ENCODE assay signal across 9 cellular contexts in the genomic region with DNA sequence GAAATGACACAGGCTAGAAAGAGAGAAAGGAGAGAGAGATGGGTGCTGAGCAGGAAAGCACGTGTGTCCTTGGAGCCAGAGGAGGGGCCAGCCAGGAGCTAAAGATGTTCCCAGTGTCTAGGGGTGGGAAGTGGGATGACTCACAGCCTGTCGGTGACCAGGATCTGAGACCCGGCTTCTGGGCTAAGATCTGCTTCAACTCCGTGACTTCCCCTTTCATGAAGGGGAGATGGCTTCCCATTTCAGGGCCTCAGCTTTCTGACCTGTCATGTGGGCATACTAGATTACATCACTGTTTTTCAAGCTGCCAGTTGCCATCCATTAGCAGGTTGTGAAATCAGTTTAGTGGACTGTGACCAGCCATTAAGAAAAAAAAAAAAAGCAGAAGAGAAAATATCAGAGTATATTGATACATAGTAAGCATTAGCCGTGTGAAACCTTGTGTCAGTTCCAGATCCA. TPM values are rescaled to one million over a fixed set of nuclear protein-coding genes. Genes with fewer than 3 reads are reported as not detected.
A peak's percentile ranks its signal among the peaks of the same experiment; 100 is the strongest.
DNase-seq lines count a peak whose midpoint lies in the region; ATAC-seq and TF ChIP-seq lines count a peak whose summit lies in the region.
"Had no signal": no experiment of that assay in that cellular context is flagged by ENCODE, and none has a peak within 500 bp of the region (broad histone marks: within the 10 kb centered on the region; RNA-seq: fewer than 3 reads in every experiment).

No MANE protein-coding gene starts in this region.

- POLR2A ChIA-PET in GM10248 (lab: Yijun Ruan, JAX) = interaction anchor here (0.6 kb wide), 1 partner anchor 181 kb away, joined by 3 read pairs; no protein-coding TSS in a partner anchor
- POLR2A ChIA-PET in CD8-positive, alpha-beta memory T cell (lab: Charles Lee) = no interaction called here

- no peaks in the 10 kb centered on the region for H3K79me2 ChIP-seq in smooth muscle cell (ENCODE audit: low read depth)

- H3K9me3 Mint-ChIP-seq in CD8-positive, alpha-beta memory T cell = no peaks in the 10 kb centered on the region
- H3K9me3 Mint-ChIP-seq: nephron had no signal

- H2AFZ ChIP-seq in smooth muscle cell (ENCODE audit: low read depth) = no peak overlapping the region

- no peaks in the 10 kb centered on the region for H3K4me1 ChIP-seq in left ventricle myocardium inferior
- no peaks in the 10 kb centered on the region for H3K4me1 ChIP-seq in CD8-positive, alpha-beta memory T cell (ENCODE audit: insufficient read depth, low read length)
- H3K4me1 ChIP-seq in smooth muscle cell (ENCODE audit: low read depth) = peaks cover 17% of the 10 kb centered on the region

- intact Hi-C loops in left ventricle myocardium inferior (cut with micrococcal nuclease) = no loop called here

- H3K4me3 Mint-ChIP-seq in CD8-positive, alpha-beta memory T cell = no peak overlapping the region
- H3K4me3 Mint-ChIP-seq: nephron had no signal

- H3K27ac Mint-ChIP-seq in CD8-positive, alpha-beta memory T cell = no peak overlapping the region
- H3K27ac Mint-ChIP-seq: nephron had no signal

- TF ChIP-seq CTCF in GM10248 (IDR thresholded peaks at IDR 0.05; ENCODE audit: control extremely low read depth, extremely low read depth, low read depth, missing control alignments) = no peak
- no peak for TF ChIP-seq CTCF in left ventricle myocardium inferior (IDR thresholded peaks at IDR 0.05; ENCODE audit: borderline replicate concordance)
- TF ChIP-seq CTCF in smooth muscle cell (IDR thresholded peaks at IDR 0.05; ENCODE audit: borderline replicate concordance, insufficient read depth, poor library complexity, severe bottlenecking) = no peak

- CTCF ChIA-PET in GM10248 (lab: Yijun Ruan, JAX) = interaction anchor here (0.7 to 1.4 kb wide), 3 partner anchors 16 to 93 kb away, joined by 3 to 6 read pairs (median 3); no protein-coding TSS in a partner anchor
- CTCF ChIA-PET in CD8-positive, alpha-beta memory T cell (lab: Charles Lee) = no interaction called here

- H3K27ac ChIP-seq in left ventricle myocardium inferior (replicated peaks) = no peak overlapping the region
- H3K27ac ChIP-seq in CD8-positive, alpha-beta memory T cell (ENCODE audit: low read depth, low read length) = no peak overlapping the region
- H3K27ac ChIP-seq in smooth muscle cell (ENCODE audit: low read depth) = no peak overlapping the region

- H3K27me3 ChIP-seq in left ventricle myocardium inferior (ENCODE audit: low read depth) (peaks cover 79% of the 10 kb centered on the region), smooth muscle cell (ENCODE audit: low read depth) (peaks cover 11% of the 10 kb centered on the region)
- H3K27me3 ChIP-seq in CD8-positive, alpha-beta memory T cell (ENCODE audit: insufficient read depth, low read length, poor library complexity, severe bottlenecking) = no peaks in the 10 kb centered on the region

- H3K4me1 Mint-ChIP-seq in CD8-positive, alpha-beta memory T cell = no peaks in the 10 kb centered on the region

- peak; percentile 56 for ATAC-seq in HG02610 (IDR thresholded peaks at IDR 0.05; ENCODE audit: unreplicated experiment)

- no peak overlapping the region for H3K9ac ChIP-seq in smooth muscle cell (ENCODE audit: low read depth)

- H3K27me3 Mint-ChIP-seq in CD8-positive, alpha-beta memory T cell = peaks cover 5 to 30% of the 10 kb centered on the region in 2 donors

- H3K36me3 Mint-ChIP-seq in CD8-positive, alpha-beta memory T cell = no peaks in the 10 kb centered on the region

- H3K4me2 ChIP-seq in smooth muscle cell = no peak overlapping the region

- H3K4me3 ChIP-seq in left ventricle myocardium inferior = no peak overlapping the region
- no peak overlapping the region for H3K4me3 ChIP-seq in CD8-positive, alpha-beta memory T cell (ENCODE audit: low read length)
- no peak overlapping the region for H3K4me3 ChIP-seq in smooth muscle cell

- H3K9me3 ChIP-seq in left ventricle myocardium inferior (replicated peaks) (no peaks in the 10 kb centered on the region), smooth muscle cell (replicated peaks; ENCODE audit: low read depth) (no peaks in the 10 kb centered on the region)
- H3K9me3 ChIP-seq in CD8-positive, alpha-beta memory T cell (ENCODE audit: low read length) = no peaks in the 10 kb centered on the region

- H3K36me3 ChIP-seq in left ventricle myocardium inferior = no peaks in the 10 kb centered on the region
- no peaks in the 10 kb centered on the region for H3K36me3 ChIP-seq in CD8-positive, alpha-beta memory T cell (ENCODE audit: insufficient read depth, low read length)
- no peaks in the 10 kb centered on the region for H3K36me3 ChIP-seq in smooth muscle cell (ENCODE audit: low read depth)

- DNase-seq in GM10248 (ENCODE audit: extremely low spot score) (peak; percentile 77), OCI-M1 (lab: John Stamatoyannopoulos, UW) (peak; percentile 97), left ventricle myocardium inferior (peak; percentile 35), smooth muscle cell (lab: John Stamatoyannopoulos, UW; ENCODE audit: unreplicated experiment) (no peak), DMS114 treated with DMSO at 0.1 percent for 48 hours (lab: John Stamatoyannopoulos, UW; ENCODE audit: unreplicated experiment) (no peak), NCI-H1694 treated with DMSO at 0.1 percent for 48 hours (lab: John Stamatoyannopoulos, UW) (no peak)
- DNase-seq in CD8-positive, alpha-beta memory T cell = no peak

- H3F3A ChIP-seq in smooth muscle cell (ENCODE audit: low read depth) = no peaks in the 10 kb centered on the region

- 26% methylated on average over 5 of the region's 5 CpGs for WGBS in smooth muscle cell (ENCODE audit: low lambda C conversion rate)

- H4K20me1 ChIP-seq in smooth muscle cell (ENCODE audit: low read depth) = no peaks in the 10 kb centered on the region

RNA-seq across cellular contexts. Expression of a gene that starts 5.4 kb away (rescaled TPM):
- not detected for total RNA-seq in left ventricle myocardium inferior
- not detected for total RNA-seq in CD8-positive, alpha-beta memory T cell
- polyA plus RNA-seq in CD8-positive, alpha-beta memory T cell = not detected
- total RNA-seq in smooth muscle cell = 0.31 and 0.54 TPM in 2 replicates
- 0.43 TPM in 1 of 2 replicates, not detected in the other for polyA plus RNA-seq in smooth muscle cell

Comparison
In these comparisons a context has a peak if more than half of its experiments do, and no peak if none do; other contexts are left out.
1. DNase-seq: peak in GM10248 (single experiment), OCI-M1 (single experiment) and left ventricle myocardium inferior (single experiment); none in CD8-positive, alpha-beta memory T cell (0 of 5), smooth muscle cell (single experiment), DMS114 treated with DMSO at 0.1 percent for 48 hours (single experiment) and NCI-H1694 treated with DMSO at 0.1 percent for 48 hours (single experiment).